21 cellular contexts compared by ENCODE assay signal in the genomic region with DNA sequence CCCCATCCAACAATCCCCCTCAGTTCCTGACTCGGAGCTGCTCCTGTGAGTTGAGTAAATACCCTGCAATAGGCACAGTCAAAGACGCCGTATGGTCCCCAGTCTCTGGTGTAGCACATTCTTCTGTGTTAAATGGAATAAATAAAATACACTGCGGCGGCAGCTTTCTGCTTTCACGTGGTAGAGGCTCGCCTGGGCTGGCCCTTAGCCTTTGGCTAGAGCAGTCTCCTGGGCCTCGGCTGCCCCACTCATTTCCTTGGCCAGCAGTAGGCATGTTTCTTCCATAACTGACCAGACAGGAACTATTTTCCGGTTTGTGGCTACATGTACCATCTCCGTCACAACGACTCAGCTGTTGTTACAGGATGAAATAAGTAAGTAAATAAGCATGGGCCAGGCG.
"Had no signal": no experiment of that assay in that cellular context is flagged by ENCODE, and none has a peak within 500 bp of the region (broad histone marks: within the 10 kb centered on the region; RNA-seq: fewer than 3 reads in every experiment).

No MANE protein-coding gene starts in this region.

- H3K27me3 ChIP-seq: transverse colon had no signal

- DNase-seq: activated CD4-positive, alpha-beta T cell treated with anti-CD3 and anti-CD28 coated beads for 48 hours; activated CD4-positive, alpha-beta T cell treated with anti-CD3 and anti-CD28 coated beads, Interleukin-2, amount 50 U/mL, for 48 hours; activated gamma-delta T cell treated with Interleukin-2 at 50 U/mL for 16 hours; activated naive CD4-positive, alpha-beta T cell treated with anti-CD3 and anti-CD28 coated beads, Interleukin-2, amount 50 U/mL, for 16 hours; amygdala; central memory CD4-positive, alpha-beta T cell; dermis blood vessel endothelial cell; effector CD4-positive, alpha-beta T cell; mammary epithelial cell; nephron progenitor cell; nucleus accumbens; psoas muscle; stimulated activated CD4-positive, alpha-beta T cell treated with anti-CD3 and anti-CD28 coated beads, Interleukin-15, amount 100 ng/mL, for 24 hours; stimulated activated CD4-positive, alpha-beta T cell treated with anti-CD3 and anti-CD28 coated beads, Interleukin-2, amount 100 ng/mL, for 24 hours; stimulated activated naive CD4-positive, alpha-beta T cell; SW 1271; T-helper 9 cell; transverse colon had no signal

- H3K4me3 ChIP-seq: psoas muscle, smooth muscle cell, transverse colon had no signal

- ATAC-seq: psoas muscle had no signal

- H3K9me3 ChIP-seq: psoas muscle, transverse colon had no signal

- H3K27ac ChIP-seq: parathyroid adenoma, psoas muscle, VCaP had no signal
